In the genomic region with DNA sequence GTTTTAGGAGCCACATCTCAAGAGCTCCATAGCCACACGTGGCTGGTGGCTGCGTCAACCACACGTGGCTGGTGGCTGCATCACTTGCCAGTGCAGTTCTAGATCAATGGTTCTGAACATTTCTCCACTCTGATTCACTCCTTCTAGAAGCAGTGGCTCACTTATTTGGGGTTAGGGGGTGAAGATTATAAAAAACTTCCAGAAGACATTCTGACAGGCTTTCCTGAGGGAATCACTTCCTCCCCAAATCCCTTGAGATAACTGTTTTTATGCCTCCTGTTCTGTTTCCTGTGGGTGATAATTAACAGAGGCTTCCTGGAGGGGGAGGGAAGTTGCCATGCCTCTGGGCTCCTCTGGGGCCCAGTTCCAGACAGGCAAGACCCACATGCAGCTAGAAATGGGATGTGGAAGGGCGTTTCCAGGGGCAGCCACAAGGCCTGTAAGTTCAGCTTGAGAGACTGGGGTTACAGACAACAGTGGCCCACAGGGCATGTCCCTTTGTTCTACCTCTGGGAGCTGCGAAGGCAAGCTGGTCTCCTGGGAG, we compare ENCODE assay signal across 15 cellular contexts. TPM values are rescaled to one million over a fixed set of nuclear protein-coding genes. Genes with fewer than 3 reads are reported as not detected.
DNase-seq lines count a peak whose midpoint lies in the region; ATAC-seq, FAIRE-seq and TF ChIP-seq lines count a peak whose summit lies in the region.
"Had no signal": no experiment of that assay in that cellular context is flagged by ENCODE, and none has a peak within 500 bp of the region (broad histone marks: within the 10 kb centered on the region; RNA-seq: fewer than 3 reads in every experiment).

No MANE protein-coding gene starts in this region.

- H3K27ac ChIP-seq in heart left ventricle (peak overlapping the region in 9 of 12 donors; percentile 23 to 65 (median 39)), GM12878 (ENCODE audit: control insufficient read depth, insufficient read depth) (no peak overlapping the region), upper lobe of right lung (peak overlapping the region; percentile 19)

- H4K20me1 ChIP-seq in GM12878 (ENCODE audit: control insufficient read depth, insufficient read depth) = 0 out of 2 replicates have a peak, but pooled peaks cover 3% of the 10 kb centered on the region

- peaks cover 18 to 27% (median 25%) of the 10 kb centered on the region in 3 donors for H3K36me3 Mint-ChIP-seq in immature natural killer cell

- H3K4me1 ChIP-seq in heart left ventricle = peaks cover 3 to 70% (median 34%) of the 10 kb centered on the region in 12 donors
- H3K4me1 ChIP-seq in GM12878 (ENCODE audit: control insufficient read depth, insufficient read depth, low read length) = peaks cover 11% of the 10 kb centered on the region
- H3K4me1 ChIP-seq in upper lobe of right lung = no peaks in the 10 kb centered on the region

- POLR2A ChIA-PET in GM12878 (lab: Charles Lee) = no interaction called here

- H3K9me3 ChIP-seq in heart left ventricle = peaks cover 0 to 11% (median 0%) of the 10 kb centered on the region in 12 donors
- peaks cover 34% of the 10 kb centered on the region for H3K9me3 ChIP-seq in GM12878 (replicated peaks; ENCODE audit: control insufficient read depth, insufficient read depth, low read length)
- H3K9me3 ChIP-seq in upper lobe of right lung = no peaks in the 10 kb centered on the region

- intact Hi-C loops in heart left ventricle (cut with DNase I) = no loop called here
- intact Hi-C loops in cardiac septum (cut with DNase I) = no loop called here
- intact Hi-C loops in GM12878 (cut with micrococcal nuclease; ENCODE audit: unreplicated experiment) = no loop called here
- intact Hi-C loops in upper lobe of right lung (cut with DNase I) = no loop called here

- ATAC-seq in heart left ventricle = peak in 3 of 4 donors; percentile 62 to 67 (median 64)
- ATAC-seq in GM12878 = peak; percentile 52
- peak; percentile 34 for ATAC-seq in upper lobe of right lung
- no peak for ATAC-seq in GM18505 (IDR thresholded peaks at IDR 0.05; ENCODE audit: unreplicated experiment)
- ATAC-seq: naive thymus-derived CD4-positive, alpha-beta T cell had no signal

- TF ChIP-seq RAD21 in GM12878 (IDR thresholded peaks at IDR 0.05; ENCODE audit: insufficient read depth, low read depth, low read length) = no peak

- BruUV-seq in GM12878 (replicated peaks; lab: Mats Ljungman, UMichigan) = no TSS peak

- peak in 2 of 5 donors; percentile 60 to 69 for DNase-seq in heart left ventricle
- DNase-seq in cardiac septum (ENCODE audit: low spot score) = no peak
- no peak for DNase-seq in GM12878 (ENCODE audit: low read depth, low spot score)
- DNase-seq in immature natural killer cell = no peak
- DNase-seq in upper lobe of right lung = no peak
- no peak for DNase-seq in COR-L47 (lab: John Stamatoyannopoulos, UW)
- DNase-seq in hypothalamus (lab: John Stamatoyannopoulos, UW) = no peak
- DNase-seq: activated CD4-positive, alpha-beta T cell treated with anti-CD3 and anti-CD28 coated beads for 48 hours; aorta; C1 segment of cervical spinal cord; naive thymus-derived CD4-positive, alpha-beta T cell; OCI-M1 had no signal

- in situ Hi-C loops in GM12878 (cut with MboI) = no loop called here

- peaks cover 3 to 11% (median 6%) of the 10 kb centered on the region in 6 donors for H3K9me3 Mint-ChIP-seq in immature natural killer cell

- no peak for TF ChIP-seq EP300 in GM12878 (IDR thresholded peaks at IDR 0.05; ENCODE audit: borderline replicate concordance in 1 of 2, control insufficient read depth in 1 of 2, low read depth in 2 of 2, low read length in 2 of 2)

- TF ChIP-seq POLR2A in heart left ventricle (IDR thresholded peaks at IDR 0.05) (no peak), GM12878 (IDR thresholded peaks at IDR 0.05; ENCODE audit: low read depth, low read length) (no peak), GM18505 (IDR thresholded peaks at IDR 0.05; ENCODE audit: borderline replicate concordance, extremely low read depth, insufficient read depth, insufficient read length) (no peak)

- peaks cover 0 to 8% (median 2%) of the 10 kb centered on the region in 3 donors for H3K27me3 Mint-ChIP-seq in immature natural killer cell (ENCODE audit: low read depth in 3 of 3)
- H3K27me3 Mint-ChIP-seq: naive thymus-derived CD4-positive, alpha-beta T cell had no signal

- peak overlapping the region in 5 of 6 donors; percentile 49 to 89 (median 83) for H3K27ac Mint-ChIP-seq in immature natural killer cell

- H3K4me2 ChIP-seq in GM12878 (ENCODE audit: control insufficient read depth, insufficient read depth) = no peak overlapping the region

- H3K4me3 Mint-ChIP-seq in immature natural killer cell = peak overlapping the region in 1 of 5 donors; percentile 44

- H3K9ac ChIP-seq in GM12878 (ENCODE audit: control insufficient read depth, insufficient read depth, low read length) = no peak overlapping the region

- FAIRE-seq in GM12878 (lab: Jason Lieb, UNC) = no peak
- FAIRE-seq: frontal cortex, H54 had no signal

- no peak overlapping the region for H2AFZ ChIP-seq in GM12878 (ENCODE audit: control insufficient read depth, low read depth, low read length)

- WGBS in heart left ventricle, 4 donors = 40 to 61% (median 49%) methylated on average over 5 of the region's 5 CpGs
- 36% methylated on average over 5 of the region's 5 CpGs for WGBS in GM12878 (ENCODE audit: insufficient coverage, insufficient replicate concordance, low lambda C conversion rate, missing lambda C conversion rate)

- H3K36me3 ChIP-seq in heart left ventricle = peaks cover 0 to 28% (median 23%) of the 10 kb centered on the region in 9 donors
- peaks cover 10 to 17% of the 10 kb centered on the region in 2 experiments; a peak in 3 of 4 replicates for H3K36me3 ChIP-seq in GM12878 (ENCODE audit: control insufficient read depth in 2 of 2, insufficient read depth in 2 of 2, low read length in 1 of 2)
- peaks cover 24% of the 10 kb centered on the region for H3K36me3 ChIP-seq in upper lobe of right lung

- peaks cover 23% of the 10 kb centered on the region for H3K79me2 ChIP-seq in GM12878 (ENCODE audit: control insufficient read depth, insufficient read depth, low read length)

- H3K4me3 ChIP-seq in heart left ventricle = no peak overlapping the region
- H3K4me3 ChIP-seq in GM12878 = no peak overlapping the region
- no peak overlapping the region for H3K4me3 ChIP-seq in upper lobe of right lung

- SMC1A ChIA-PET in GM12878 (lab: Charles Lee; ENCODE audit: uncharacterized antibody, unreplicated experiment) = interaction anchor here (0.8 to 1.4 kb wide), 3 partner anchors 8 to 406 kb away, joined by 3 to 5 read pairs (median 3); no protein-coding TSS in a partner anchor

- CTCF ChIA-PET in GM12878 (lab: Yijun Ruan, JAX) = interaction anchor here (0.9 to 1.8 kb wide), 2 partner anchors 9 to 554 kb away, joined by 3 to 5 read pairs; no protein-coding TSS in a partner anchor

- TF ChIP-seq CTCF in heart left ventricle (IDR thresholded peaks at IDR 0.05) = no peak
- TF ChIP-seq CTCF in GM12878 (IDR thresholded peaks at IDR 0.05 in 2 of 3, conservative IDR thresholded peaks at IDR 0.05 in 1 of 3; ENCODE audit: control insufficient read depth in 2 of 3, extremely low read depth in 1 of 3, insufficient read depth in 1 of 3, low read depth in 3 of 3, low read length in 3 of 3) = no peak
- peak; percentile 6 for TF ChIP-seq CTCF in upper lobe of right lung (IDR thresholded peaks at IDR 0.05)

- peaks cover 74 to 92% of the 10 kb centered on the region in 2 donors for H3K4me1 Mint-ChIP-seq in immature natural killer cell

- H3K27me3 ChIP-seq in heart left ventricle (no peaks in the 10 kb centered on the region), GM12878 (replicated peaks in 1 of 2; ENCODE audit: control insufficient read depth in 2 of 2, insufficient read depth in 2 of 2, low read length in 1 of 2) (no peaks in the 10 kb centered on the region), upper lobe of right lung (no peaks in the 10 kb centered on the region)

- RAD21 ChIA-PET in GM12878 (lab: Charles Lee; ENCODE audit: unreplicated experiment) = no interaction called here

TF ChIP-seq in GM12878, 131 proteins besides CTCF, POLR2A, EP300 and RAD21:
- 0 out of 2 replicates have a peak, but pooled peaks have one; percentile 12 for TF ChIP-seq IKZF1 (conservative IDR thresholded peaks at IDR 0.05)
- TF ChIP-seq JUND (IDR thresholded peaks at IDR 0.05; ENCODE audit: low read depth, low read length) = no peak
- TF ChIP-seq CREM (IDR thresholded peaks at IDR 0.05; ENCODE audit: low read depth) = no peak

RNA-seq across cellular contexts. Expression of a gene that starts 23.6 kb away (rescaled TPM):
- total RNA-seq in heart left ventricle = 100 to 1,000 TPM in 6 of 9 donors, 10 to 100 TPM in 3; 68.1 to 211 (median 121) TPM
- polyA plus RNA-seq in heart left ventricle = 10 to 100 TPM; 23.7 to 39.0 TPM
- total RNA-seq in cardiac septum = 151 TPM
- total RNA-seq in GM12878 (2013; cell fraction: nucleolus; rRNA removed) = 72.0 and 76.9 TPM in 2 replicates
- 10.5 and 10.9 TPM in 2 replicates for total RNA-seq in GM12878 (2014; rRNA removed)
- total RNA-seq in GM12878 (2014; rRNA removed; fragmentation: Illumina TruSeq; extraction: Trizol) = 8.4 and 10.1 TPM in 2 replicates
- total RNA-seq in GM12878 (2021) = 31.1 and 32.1 TPM in 2 replicates
- 10.0 TPM for polyA plus RNA-seq in GM12878 (2011; ENCODE audit: low read depth)
- 3.4 and 6.8 TPM in 2 replicates for polyA plus RNA-seq in GM12878 (2011; rRNA removed)
- polyA plus RNA-seq in GM12878 (2011; cell fraction: cytosol; rRNA removed) = 3.6 and 7.3 TPM in 2 replicates
- polyA plus RNA-seq in GM12878 (2011; cell fraction: nucleus; rRNA removed) = 10.7 and 12.9 TPM in 2 replicates
- polyA plus RNA-seq in GM12878 (2012) = 10.5 and 16.4 TPM in 2 replicates
- polyA plus RNA-seq in GM12878 (2014; fragmentation: Illumina TruSeq; extraction: Trizol) = 21.6 and 22.2 TPM in 2 replicates
- polyA plus RNA-seq in GM12878 (2014; fragmentation: Nextera tagmentation; extraction: Ambion mirVana) = 1 to 10 TPM; 2.2 to 4.1 TPM
- polyA plus RNA-seq in GM12878 (2014; rRNA removed) = 10.5 and 13.4 TPM in 2 replicates
- 1 to 10 TPM; 2.7 TPM for polyA plus RNA-seq in GM12878 (2016; fragmentation: Nextera tagmentation; extraction: Ambion mirVana)
- 10.7 and 19.5 TPM in 2 replicates for polyA minus RNA-seq in GM12878 (2011; rRNA and poly(A)+ RNA removed)
- 9.9 and 13.2 TPM in 2 replicates for polyA minus RNA-seq in GM12878 (2011; cell fraction: cytosol; rRNA and poly(A)+ RNA removed)
- polyA minus RNA-seq in GM12878 (2011; cell fraction: nucleus; rRNA and poly(A)+ RNA removed) = 6.5 and 13.8 TPM in 2 replicates
- 10 to 100 TPM in 1 of 3 donors, 1 to 10 TPM in 2; 2.1 to 12.1 (median 4.9) TPM for polyA plus RNA-seq in immature natural killer cell
- 234 TPM for total RNA-seq in upper lobe of right lung
